ENCODE assay signal across 16 cellular contexts in the genomic region with DNA sequence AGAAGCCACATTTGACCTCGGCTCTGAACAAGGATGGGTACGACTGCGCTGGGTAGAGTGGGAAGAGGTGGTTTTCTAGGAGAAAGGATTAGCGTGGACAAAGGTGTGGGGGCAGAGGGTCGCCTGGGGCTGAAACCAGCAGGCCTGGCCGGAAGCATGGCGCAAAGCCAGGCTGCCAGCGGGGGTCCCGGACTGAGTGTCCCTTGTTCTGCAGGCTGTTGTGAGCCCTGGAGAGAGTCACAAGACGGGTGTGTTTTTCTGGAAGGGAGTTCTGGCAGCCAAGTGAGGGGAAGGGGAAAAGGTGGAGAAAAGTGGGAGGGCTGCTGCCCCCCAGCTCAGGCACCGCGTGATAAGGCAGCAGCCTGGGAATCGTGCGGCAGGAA.
"Had no signal": no experiment of that assay in that cellular context is flagged by ENCODE, and none has a peak within 500 bp of the region (broad histone marks: within the 10 kb centered on the region; RNA-seq: fewer than 3 reads in every experiment).

No MANE protein-coding gene starts in this region.

- H3K4me3 ChIP-seq: adrenal gland, colonic mucosa, lung, thyroid gland, uterus had no signal

- H3K4me1 ChIP-seq: colonic mucosa, parathyroid adenoma, thyroid gland, uterus had no signal

- H3K9me3 ChIP-seq: colonic mucosa, thyroid gland, uterus had no signal

- DNase-seq: activated CD4-positive, alpha-beta T cell treated with anti-CD3 and anti-CD28 coated beads, Interleukin-2, amount 50 U/mL, for 48 hours; activated CD4-positive, CD25-positive, alpha-beta regulatory T cell treated with anti-CD3 and anti-CD28 coated beads, Interleukin-2, amount 50 U/mL, for 72 hours; activated T-cell treated with anti-CD3 and anti-CD28 coated beads, Interleukin-2, amount 50 U/mL, for 48 hours; colonic mucosa; foreskin melanocyte; left cardiac atrium; naive B cell; stimulated activated naive B cell treated with anti-CD40 and anti-IgM and Interleukin-4, amounts not matched to agents 10 μg/mL and 1 μg/mL and 100 μg/mL, for 72 hours; T-helper 1 cell; T1000; thyroid gland; uterus had no signal

- H3K79me2 ChIP-seq: parathyroid adenoma had no signal

- H3K4me3 Mint-ChIP-seq: activated naive CD4-positive, alpha-beta T cell treated with anti-CD3 and anti-CD28 coated beads, Interleukin-2, amount 50 U/mL, for 24 hours; naive B cell; stimulated activated naive B cell treated with anti-CD40 and anti-IgM and Interleukin-4, amounts not matched to agents 10 μg/mL and 1 μg/mL and 100 μg/mL, for 72 hours had no signal

- H3K27ac Mint-ChIP-seq: activated naive CD4-positive, alpha-beta T cell treated with anti-CD3 and anti-CD28 coated beads, Interleukin-2, amount 50 U/mL, for 24 hours had no signal

- H3K9ac ChIP-seq: parathyroid adenoma had no signal

- H3K27me3 Mint-ChIP-seq: activated naive CD4-positive, alpha-beta T cell treated with anti-CD3 and anti-CD28 coated beads, Interleukin-2, amount 50 U/mL, for 24 hours; naive B cell; stimulated activated naive B cell treated with anti-CD40 and anti-IgM and Interleukin-4, amounts not matched to agents 10 μg/mL and 1 μg/mL and 100 μg/mL, for 72 hours had no signal

- H3K36me3 ChIP-seq: adrenal gland, colonic mucosa, thyroid gland, uterus had no signal

- H3K27ac ChIP-seq: adrenal gland, colonic mucosa, parathyroid adenoma, thyroid gland, uterus had no signal

- H2AFZ ChIP-seq: parathyroid adenoma had no signal

- ATAC-seq: stimulated activated naive B cell treated with anti-CD40 and anti-IgM and Interleukin-4, amounts not matched to agents 10 μg/mL and 1 μg/mL and 100 μg/mL, for 72 hours had no signal

- H3K27me3 ChIP-seq: adrenal gland, colonic mucosa, thyroid gland, uterus had no signal

- H3K4me1 Mint-ChIP-seq: activated naive CD4-positive, alpha-beta T cell treated with anti-CD3 and anti-CD28 coated beads, Interleukin-2, amount 50 U/mL, for 24 hours had no signal
